ENCODE assay signal across 17 cellular contexts in genomic region chr14:101495284-101495683, GRCh38.
"Had no signal": no experiment of that assay in that cellular context is flagged by ENCODE, and none has a peak within 500 bp of the region (broad histone marks: within the 10 kb centered on the region; RNA-seq: fewer than 3 reads in every experiment).

No MANE protein-coding gene starts in this region.

- H3K4me3 ChIP-seq: adrenal gland, esophagus squamous epithelium, thoracic aorta had no signal

- H3K36me3 ChIP-seq: adrenal gland, esophagus squamous epithelium, thoracic aorta had no signal

- ATAC-seq: activated naive CD4-positive, alpha-beta T cell treated with anti-CD3 and anti-CD28 coated beads, Interleukin-2, amount 50 U/mL, for 72 hours; activated T-cell treated with anti-CD3 and anti-CD28 coated beads, Interleukin-2, amount 50 U/mL, for 72 hours; left ventricle myocardium superior; SK-N-SH treated with all-trans-retinoic acid at 6 μM for 48 hours; T-cell had no signal

- H3K9me3 ChIP-seq: adrenal gland, esophagus squamous epithelium, thoracic aorta had no signal

- DNase-seq: activated CD4-positive, alpha-beta T cell treated with anti-CD3 and anti-CD28 coated beads, Interleukin-2, amount 10 ng/mL, durations not matched to agents 7 days and 5 days; activated gamma-delta T cell treated with Interleukin-2 at 50 U/mL for 16 hours; activated T-cell treated with anti-CD3 and anti-CD28 coated beads, Interleukin-2, amount 50 U/mL, for 72 hours; adrenal gland; effector CD8-positive, alpha-beta T cell; esophagus squamous epithelium; left ventricle myocardium superior; occipital lobe; small intestine; stimulated activated CD4-positive, alpha-beta T cell treated with anti-CD3 and anti-CD28 coated beads, Interleukin-4, amount 100 ng/mL, for 1 hour; T-helper 9 cell had no signal

- H3K27ac ChIP-seq: adrenal gland, esophagus squamous epithelium, thoracic aorta had no signal

- H3K4me1 ChIP-seq: adrenal gland had no signal

- FAIRE-seq: astrocyte, small intestine, urothelium cell line had no signal

- H3K27me3 ChIP-seq: adrenal gland had no signal
